ENCODE assay signal across 8 cellular contexts in the genomic region with DNA sequence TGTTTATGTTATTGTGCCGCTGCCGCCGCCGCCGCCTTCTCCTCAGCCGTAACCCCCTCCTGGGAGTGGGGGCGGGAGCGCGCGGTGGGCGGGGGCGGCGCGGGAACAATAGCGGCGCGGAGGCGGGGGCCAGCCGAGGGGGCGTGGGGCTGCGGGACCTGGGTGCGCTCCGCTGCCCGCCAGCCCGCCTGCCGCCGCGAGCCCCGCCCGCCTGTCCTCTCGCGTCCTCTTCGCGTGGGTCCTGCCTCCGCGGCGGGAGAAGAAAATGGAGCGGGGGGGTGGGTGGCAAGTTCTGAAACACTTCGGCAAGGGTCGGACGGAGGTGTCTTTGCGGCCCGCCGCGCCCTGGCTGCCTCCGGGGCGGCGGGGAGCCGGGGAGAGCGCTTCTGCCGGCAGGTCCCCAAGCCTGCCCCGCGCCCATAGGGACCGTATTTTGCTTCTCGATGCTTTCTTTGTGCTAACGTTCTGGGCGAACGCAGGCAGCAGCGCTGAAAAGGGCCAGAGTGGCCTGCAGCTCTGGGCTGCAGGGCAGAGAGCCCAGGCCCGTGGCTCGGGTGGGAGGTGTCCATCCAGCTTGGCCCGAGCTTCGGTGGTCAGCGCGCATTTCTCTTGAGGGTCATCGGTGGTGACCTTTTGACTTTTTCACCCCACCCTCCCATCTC.
DNase-seq lines count a peak whose midpoint lies in the region; ATAC-seq and TF ChIP-seq lines count a peak whose summit lies in the region.

No MANE protein-coding gene starts in this region.

- DNase-seq in DMS53 (lab: John Stamatoyannopoulos, UW) (peak; percentile 81), HPDE6-E6E7 (ENCODE audit: extremely low spot score) (peak; percentile 20), T-helper 1 cell (peak; percentile 49 to 78 (median 66)), brain microvascular endothelial cell (peak; percentile 22), islet precursor cell (peak; percentile 82)
- DNase-seq in stimulated activated CD4-positive, alpha-beta T cell treated with anti-CD3 and anti-CD28 coated beads, Interleukin-1b, Interleukin-23, amount 100 ng/mL, for 1 hour (ENCODE audit: low read depth in 2 of 2), result peak; percentile 26 to 46
- DNase-seq in NK-92 treated with Interleukin-12 subunit alpha and Interleukin-12 subunit beta, amount 100 ng/mL, for 24 hours (lab: John Stamatoyannopoulos, UW), result no peak

- peak; percentile 28 for ATAC-seq in GM21360 (IDR thresholded peaks at IDR 0.05; ENCODE audit: unreplicated experiment)

- in situ Hi-C loops in brain microvascular endothelial cell (cut with HindIII; ENCODE audit: low pct_ligation_motif_present, low sequenced_read_pairs), result no loop called here

- peak overlapping the region; percentile 75 for H3K4me3 ChIP-seq in brain microvascular endothelial cell (ENCODE audit: low read depth, low read length)

- H3K27ac ChIP-seq in brain microvascular endothelial cell, result peak overlapping the region; percentile 96

- no peaks in the 10 kb centered on the region for H3K36me3 ChIP-seq in brain microvascular endothelial cell (replicated peaks)

- no peak for TF ChIP-seq CTCF in brain microvascular endothelial cell (IDR thresholded peaks at IDR 0.05; ENCODE audit: low read depth, low read length, missing control alignments)

- H3K27me3 ChIP-seq in brain microvascular endothelial cell (replicated peaks), result no peaks in the 10 kb centered on the region
